ENCODE assay signal across 9 cellular contexts in genomic region chr13:59367467-59367866, GRCh38.
"Had no signal": no experiment of that assay in that cellular context is flagged by ENCODE, and none has a peak within 500 bp of the region (broad histone marks: within the 10 kb centered on the region; RNA-seq: fewer than 3 reads in every experiment).

No MANE protein-coding gene starts in this region.

- ATAC-seq: GM23338, HCT116, K562 had no signal

- H3K4me2 ChIP-seq: GM23338 had no signal

- FAIRE-seq: H1, H54, HTR-8/SVneo, K562 had no signal

- DNase-seq: H9, HFFc6, IMR-90 had no signal

- H3K4me3 ChIP-seq: GM23338, K562 had no signal
